In genomic region chr19:19064098-19064722, GRCh38 we compare ENCODE assay signal across 8 cellular contexts. TPM values are rescaled to one million over a fixed set of nuclear protein-coding genes. Genes with fewer than 3 reads are reported as not detected.
DNase-seq lines count a peak whose midpoint lies in the region; ATAC-seq and TF ChIP-seq lines count a peak whose summit lies in the region.

No MANE protein-coding gene starts in this region.

- TF ChIP-seq CTCF in HFF-Myc (IDR thresholded peaks at IDR 0.05; ENCODE audit: low read depth, low read length, missing control alignments) (peak; percentile 16), WI38 (IDR thresholded peaks at IDR 0.05; ENCODE audit: low read depth, low read length) (0 out of 2 replicates have a peak, but pooled peaks have one; percentile 9), sigmoid colon (IDR thresholded peaks at IDR 0.05) (no peak)

- peaks cover 0 to 31% (median 21%) of the 10 kb centered on the region in 4 donors for H3K4me1 ChIP-seq in sigmoid colon

- H3K4me3 ChIP-seq in HFF-Myc (replicated peaks; ENCODE audit: low read depth, low read length) = peak overlapping the region; percentile 50
- peak overlapping the region; percentile 76 for H3K4me3 ChIP-seq in WI38 (ENCODE audit: low read depth, low read length)
- peak overlapping the region; percentile 64 to 93 (median 92) for H3K4me3 ChIP-seq in sigmoid colon

- DNase-seq in DMS114 treated with DMSO at 0.1 percent for 48 hours (lab: John Stamatoyannopoulos, UW; ENCODE audit: unreplicated experiment) (peak; percentile 49), HFF-Myc (ENCODE audit: extremely low read depth, low read depth) (no peak), fibroblast of peridontal ligament (ENCODE audit: extremely low read depth) (peak; percentile 32), sigmoid colon (no peak), NCI-H774 (lab: John Stamatoyannopoulos, UW) (no peak), GDM1 (lab: John Stamatoyannopoulos, UW) (no peak)

- H3K36me3 ChIP-seq in sigmoid colon = no peaks in the 10 kb centered on the region

- no peak for ATAC-seq in GM19452 (IDR thresholded peaks at IDR 0.05; ENCODE audit: unreplicated experiment)

- no peak for TF ChIP-seq POLR2A in sigmoid colon (IDR thresholded peaks at IDR 0.05)

- H3K9me3 ChIP-seq in sigmoid colon = no peaks in the 10 kb centered on the region

- WGBS in sigmoid colon, 2 donors = 1% methylated on average over 29 of the region's 29 CpGs

- intact Hi-C loops in sigmoid colon (cut with DNase I) = loop anchor here (5.0 to 10.0 kb wide), 2 partner anchors 128 to 601 kb away; partner anchors contain the start of genes ATP13A1, BORCS8, RFXANK and ZNF101

- H3K27me3 ChIP-seq in sigmoid colon = no peaks in the 10 kb centered on the region

- peak overlapping the region; percentile 79 to 90 (median 88) for H3K27ac ChIP-seq in sigmoid colon

- no peak for TF ChIP-seq EP300 in sigmoid colon (IDR thresholded peaks at IDR 0.05)

RNA-seq across cellular contexts. Expression of gene SLC25A42, which starts 0.4 kb away (rescaled TPM):
- 1 to 10 TPM; 6.3 to 8.2 (median 7.3) TPM for total RNA-seq in sigmoid colon
- polyA plus RNA-seq in sigmoid colon = 1 to 10 TPM; 2.4 to 9.5 (median 9.0) TPM

RNA-seq across cellular contexts. Expression of gene ARMC6, which starts 30.8 kb away (rescaled TPM):
- 10 to 100 TPM; 11.4 to 21.7 (median 13.5) TPM for total RNA-seq in sigmoid colon
- 10 to 100 TPM; 15.6 to 23.5 (median 20.3) TPM for polyA plus RNA-seq in sigmoid colon

RNA-seq across cellular contexts. Expression of gene SUGP2, which starts 30.9 kb away (rescaled TPM):
- total RNA-seq in sigmoid colon = 10 to 100 TPM; 25.0 to 82.3 (median 33.2) TPM
- 10 to 100 TPM in 1 of 3 donors, 1 to 10 TPM in 2; 7.8 to 45.8 (median 9.0) TPM for polyA plus RNA-seq in sigmoid colon

Comparison
In these comparisons a context has a peak if more than half of its experiments do, and no peak if none do; other contexts are left out.
1. DNase-seq: peak in DMS114 treated with DMSO at 0.1 percent for 48 hours (single experiment) and fibroblast of peridontal ligament (single experiment); none in HFF-Myc (single experiment), sigmoid colon (single experiment), NCI-H774 (single experiment) and GDM1 (single experiment).
2. CTCF ChIP-seq: peak in HFF-Myc (single experiment) and WI38 (single experiment); none in sigmoid colon (0 of 4).
3. Peak in every context shown above with its lines, with median percentiles within 50 percentile points of each other: H3K4me3 ChIP-seq.